13 cellular contexts compared by ENCODE assay signal in the genomic region with DNA sequence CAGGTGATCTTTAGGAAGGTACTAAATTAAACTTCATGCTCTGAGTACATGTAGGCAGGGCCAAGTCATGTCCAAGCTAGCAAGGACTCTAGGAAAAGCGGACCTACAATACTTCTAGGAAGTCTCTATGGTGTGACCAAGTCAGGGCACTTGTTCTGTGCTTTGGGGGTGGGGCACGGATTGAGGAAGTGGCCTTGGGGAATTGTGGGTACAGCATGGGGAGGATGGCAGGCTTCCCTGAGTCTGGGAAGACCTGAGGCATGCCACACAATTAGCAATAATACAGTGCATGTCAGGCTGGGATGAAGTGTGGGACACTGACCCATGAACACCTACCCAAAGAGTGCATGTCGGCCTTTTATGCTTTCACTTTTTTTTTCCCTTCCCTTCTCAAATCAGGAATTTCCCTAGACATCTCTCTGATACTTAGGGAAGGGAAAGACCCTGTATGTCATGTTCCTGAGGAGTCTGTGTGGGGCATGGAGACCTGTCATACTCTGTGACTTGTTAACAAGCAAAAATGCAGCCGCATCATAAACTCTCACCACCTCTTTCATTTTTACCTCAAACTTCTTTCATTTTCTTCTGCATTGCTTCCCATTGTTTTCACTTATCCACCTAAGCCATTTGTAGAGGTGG.
DNase-seq lines count a peak whose midpoint lies in the region; ATAC-seq and TF ChIP-seq lines count a peak whose summit lies in the region.
"Had no signal": no experiment of that assay in that cellular context is flagged by ENCODE, and none has a peak within 500 bp of the region (broad histone marks: within the 10 kb centered on the region; RNA-seq: fewer than 3 reads in every experiment).

No MANE protein-coding gene starts in this region.

- H3K27me3 Mint-ChIP-seq in CD14-positive monocyte (ENCODE audit: low read depth in 3 of 3) = peaks cover 0 to 8% (median 4%) of the 10 kb centered on the region in 3 donors
- no peaks in the 10 kb centered on the region for H3K27me3 Mint-ChIP-seq in T-helper 2 cell treated with Interferon-gamma antibody and Interleukin-4, amounts not matched to agents 5 μg/mL and 100 μg/mL, for 36 hours (ENCODE audit: low read depth)

- peak overlapping the region; percentile 30; the same call in 1 of the 2 replicates for H3K9ac ChIP-seq in OCI-LY3 (ENCODE audit: low read length)

- no peaks in the 10 kb centered on the region for H3K9me3 ChIP-seq in OCI-LY3 (ENCODE audit: insufficient read depth, low read length)
- H3K9me3 ChIP-seq in left lung = no peaks in the 10 kb centered on the region
- H3K9me3 ChIP-seq: psoas muscle, thoracic aorta had no signal

- H3K36me3 ChIP-seq in OCI-LY3 (replicated peaks; ENCODE audit: low read depth, low read length) = no peaks in the 10 kb centered on the region
- no peaks in the 10 kb centered on the region for H3K36me3 ChIP-seq in left lung

- peak; percentile 52 for DNase-seq in CD14-positive monocyte (ENCODE audit: low spot score)
- DNase-seq in left lung = peak in 1 of 2 donors; percentile 49
- DNase-seq in T-helper 2 cell treated with Interferon-gamma antibody and Interleukin-4, amounts not matched to agents 5 μg/mL and 100 μg/mL, for 36 hours (ENCODE audit: low spot score) = no peak
- no peak for DNase-seq in NCI-H526 (lab: John Stamatoyannopoulos, UW)
- DNase-seq in SW 1271 (lab: John Stamatoyannopoulos, UW) = no peak
- DNase-seq: activated T-cell treated with anti-CD3 and anti-CD28 coated beads, Interleukin-2, amount 50 U/mL, for 1 hour; DMS 273 treated with DMSO at 0.1 percent for 48 hours; kidney glomerular epithelial cell; psoas muscle had no signal

- peaks cover 9% of the 10 kb centered on the region for H3K4me1 Mint-ChIP-seq in CD14-positive monocyte
- peaks cover 46% of the 10 kb centered on the region for H3K4me1 Mint-ChIP-seq in T-helper 2 cell treated with Interferon-gamma antibody and Interleukin-4, amounts not matched to agents 5 μg/mL and 100 μg/mL, for 36 hours (ENCODE audit: low read depth)

- no peaks in the 10 kb centered on the region for H3K79me2 ChIP-seq in OCI-LY3 (ENCODE audit: low read length)

- peak overlapping the region; percentile 89 for H3K4me2 ChIP-seq in OCI-LY3 (ENCODE audit: low read length)

- peak; percentile 52 for ATAC-seq in GM21360 (IDR thresholded peaks at IDR 0.05; ENCODE audit: unreplicated experiment)
- ATAC-seq in left lung = peak; percentile 44
- ATAC-seq in HG03460 (IDR thresholded peaks at IDR 0.05; ENCODE audit: unreplicated experiment) = no peak
- ATAC-seq: psoas muscle had no signal

- H3K4me1 ChIP-seq in OCI-LY3 (ENCODE audit: low read length) = peaks cover 10% of the 10 kb centered on the region
- H3K4me1 ChIP-seq in left lung = no peaks in the 10 kb centered on the region

- peak overlapping the region; percentile 50 for H3K4me3 ChIP-seq in OCI-LY3 (ENCODE audit: low read length)
- H3K4me3 ChIP-seq in left lung = no peak overlapping the region
- H3K4me3 ChIP-seq: psoas muscle, thoracic aorta had no signal

- TF ChIP-seq CTCF in CD14-positive monocyte (IDR thresholded peaks at IDR 0.05) (no peak), OCI-LY3 (IDR thresholded peaks at IDR 0.05; ENCODE audit: low read depth, low read length) (no peak), left lung (IDR thresholded peaks at IDR 0.05) (no peak)

- H4K20me1 ChIP-seq in OCI-LY3 (ENCODE audit: insufficient read depth, low read length) = no peaks in the 10 kb centered on the region

- peak overlapping the region; percentile 67; the same call in 1 of the 2 replicates for H2AFZ ChIP-seq in OCI-LY3 (ENCODE audit: low read depth, low read length)

- H3K27ac ChIP-seq in OCI-LY3 (ENCODE audit: low read length) (no peak overlapping the region), left lung (no peak overlapping the region)
- H3K27ac ChIP-seq: psoas muscle, thoracic aorta had no signal

- peaks cover 0 to 3% (median 0%) of the 10 kb centered on the region in 7 donors for H3K9me3 Mint-ChIP-seq in CD14-positive monocyte
- no peaks in the 10 kb centered on the region for H3K9me3 Mint-ChIP-seq in T-helper 2 cell treated with Interferon-gamma antibody and Interleukin-4, amounts not matched to agents 5 μg/mL and 100 μg/mL, for 36 hours

- intact Hi-C loops in CD14-positive monocyte (cut with micrococcal nuclease) (no loop called here), left lung (cut with DNase I) (no loop called here)

- no peak overlapping the region for H3K4me3 Mint-ChIP-seq in CD14-positive monocyte
- H3K4me3 Mint-ChIP-seq in T-helper 2 cell treated with Interferon-gamma antibody and Interleukin-4, amounts not matched to agents 5 μg/mL and 100 μg/mL, for 36 hours = no peak overlapping the region

- H3K27ac Mint-ChIP-seq in CD14-positive monocyte = peak overlapping the region in 2 of 7 donors; percentile 4 to 21
- H3K27ac Mint-ChIP-seq in T-helper 2 cell treated with Interferon-gamma antibody and Interleukin-4, amounts not matched to agents 5 μg/mL and 100 μg/mL, for 36 hours = no peak overlapping the region

- H3K27me3 ChIP-seq in OCI-LY3 (ENCODE audit: low read depth, low read length) = no peaks in the 10 kb centered on the region
- no peaks in the 10 kb centered on the region for H3K27me3 ChIP-seq in left lung

- H3K36me3 Mint-ChIP-seq in CD14-positive monocyte = no peaks in the 10 kb centered on the region
- no peaks in the 10 kb centered on the region for H3K36me3 Mint-ChIP-seq in T-helper 2 cell treated with Interferon-gamma antibody and Interleukin-4, amounts not matched to agents 5 μg/mL and 100 μg/mL, for 36 hours (ENCODE audit: low read depth)
